Comparison of ENCODE assay signal across 26 cellular contexts in the genomic region with DNA sequence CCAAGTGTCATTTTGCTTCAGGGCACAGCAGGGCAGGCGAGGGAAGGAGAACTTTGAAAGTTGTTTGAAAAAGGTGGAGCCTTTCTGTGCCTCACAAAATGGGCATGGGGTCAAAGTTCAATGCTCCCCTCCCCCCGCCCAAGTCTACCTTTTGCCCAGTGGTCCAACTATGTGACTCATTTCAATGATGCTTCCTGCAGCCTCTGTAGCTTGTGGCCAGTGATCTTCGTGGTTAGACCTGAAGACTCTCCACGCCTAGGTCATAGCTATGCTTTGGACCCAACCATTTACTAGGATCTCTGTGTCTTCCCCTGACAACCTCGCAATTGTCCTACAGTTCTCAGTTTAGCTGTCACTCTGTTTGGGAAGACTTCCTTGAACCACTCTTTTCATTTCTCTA.
"Had no signal": no experiment of that assay in that cellular context is flagged by ENCODE, and none has a peak within 500 bp of the region (broad histone marks: within the 10 kb centered on the region; RNA-seq: fewer than 3 reads in every experiment).

No MANE protein-coding gene starts in this region.

- H3K27ac ChIP-seq: left ventricle myocardium inferior, ovary, right atrium auricular region, right lobe of liver, stomach, testis, thyroid gland, transverse colon, upper lobe of left lung, vagina had no signal

- H3K4me1 Mint-ChIP-seq: immature natural killer cell; mesothelial cell of epicardium; naive thymus-derived CD4-positive, alpha-beta T cell; stimulated activated naive B cell treated with anti-CD40 and anti-IgM and Interleukin-4, amounts not matched to agents 10 μg/mL and 1 μg/mL and 100 μg/mL, for 72 hours had no signal

- ATAC-seq: naive thymus-derived CD4-positive, alpha-beta T cell; natural killer cell treated with Interleukin-12 subunit alpha and Interleukin-12 subunit beta and Interleukin-15 and Interleukin-18, amount 100 ng/mL, for 72 hours; right lobe of liver; stimulated activated naive B cell treated with anti-CD40 and anti-IgM and Interleukin-4, amounts not matched to agents 10 μg/mL and 1 μg/mL and 100 μg/mL, for 72 hours; stimulated activated naive CD8-positive, alpha-beta T cell treated with anti-CD3 and anti-CD28 coated beads, Interleukin-15, Interleukin-2, amounts not matched to agents 100 U/mL and 50 U/mL, for 24 hours had no signal

- H3K27me3 ChIP-seq: ovary, right atrium auricular region, right lobe of liver, testis, thyroid gland, upper lobe of left lung, vagina had no signal

- H3K27ac Mint-ChIP-seq: immature natural killer cell; mesothelial cell of epicardium; naive thymus-derived CD4-positive, alpha-beta T cell; natural killer cell treated with Interleukin-12 subunit alpha and Interleukin-12 subunit beta and Interleukin-15 and Interleukin-18, amount 100 ng/mL, for 72 hours; progenitor cell of endocrine pancreas; stimulated activated naive B cell treated with anti-CD40 and anti-IgM and Interleukin-4, amounts not matched to agents 10 μg/mL and 1 μg/mL and 100 μg/mL, for 72 hours had no signal

- H3K4me3 ChIP-seq: left ventricle myocardium inferior, lung, ovary, right atrium auricular region, right lobe of liver, stomach, testis, thyroid gland, transverse colon, upper lobe of left lung, vagina had no signal

- H3K4me3 Mint-ChIP-seq: immature natural killer cell; mesothelial cell of epicardium; naive thymus-derived CD4-positive, alpha-beta T cell; natural killer cell treated with Interleukin-12 subunit alpha and Interleukin-12 subunit beta and Interleukin-15 and Interleukin-18, amount 100 ng/mL, for 72 hours; stimulated activated naive B cell treated with anti-CD40 and anti-IgM and Interleukin-4, amounts not matched to agents 10 μg/mL and 1 μg/mL and 100 μg/mL, for 72 hours had no signal

- FAIRE-seq: islet of Langerhans, kidney had no signal

- DNase-seq: hypothalamus; immature natural killer cell; kidney; left ventricle myocardium inferior; mesendoderm; naive thymus-derived CD4-positive, alpha-beta T cell; ovary; right lobe of liver; stimulated activated CD4-positive, alpha-beta T cell treated with anti-CD3 and anti-CD28 coated beads, Interleukin-12 subunit alpha, Interleukin-12 subunit beta, amount 100 ng/mL, for 4 hours; stimulated activated CD4-positive, alpha-beta T cell treated with anti-CD3 and anti-CD28 coated beads, Interleukin-15, amount 100 ng/mL, for 24 hours; stimulated activated CD4-positive, alpha-beta T cell treated with anti-CD3 and anti-CD28 coated beads, Interleukin-2, amount 100 ng/mL, for 24 hours; stimulated activated CD4-positive, alpha-beta T cell treated with anti-CD3 and anti-CD28 coated beads, Interleukin-4, amount 100 ng/mL, for 1 hour; stimulated activated naive B cell treated with anti-CD40 and anti-IgM and Interleukin-4, amounts not matched to agents 10 μg/mL and 1 μg/mL and 100 μg/mL, for 72 hours; stimulated activated naive CD8-positive, alpha-beta T cell treated with anti-CD3 and anti-CD28 coated beads, Interleukin-15, Interleukin-2, amounts not matched to agents 100 U/mL and 50 U/mL, for 24 hours; stomach; testis; thyroid gland; transverse colon; upper lobe of left lung had no signal

- H3K4me1 ChIP-seq: left ventricle myocardium inferior, right atrium auricular region, right lobe of liver, stomach, testis, thyroid gland, transverse colon, upper lobe of left lung, vagina had no signal

- H3K9me3 Mint-ChIP-seq: immature natural killer cell; mesothelial cell of epicardium; naive thymus-derived CD4-positive, alpha-beta T cell; natural killer cell treated with Interleukin-12 subunit alpha and Interleukin-12 subunit beta and Interleukin-15 and Interleukin-18, amount 100 ng/mL, for 72 hours had no signal

- H3K9me3 ChIP-seq: left ventricle myocardium inferior, ovary, right atrium auricular region, right lobe of liver, stomach, testis, thyroid gland, transverse colon, upper lobe of left lung, vagina had no signal

- H3K36me3 Mint-ChIP-seq: immature natural killer cell; mesothelial cell of epicardium; naive thymus-derived CD4-positive, alpha-beta T cell; natural killer cell treated with Interleukin-12 subunit alpha and Interleukin-12 subunit beta and Interleukin-15 and Interleukin-18, amount 100 ng/mL, for 72 hours; stimulated activated naive B cell treated with anti-CD40 and anti-IgM and Interleukin-4, amounts not matched to agents 10 μg/mL and 1 μg/mL and 100 μg/mL, for 72 hours had no signal

- H3K36me3 ChIP-seq: left ventricle myocardium inferior, ovary, right atrium auricular region, right lobe of liver, stomach, thyroid gland, transverse colon, upper lobe of left lung, vagina had no signal
